ENCODE assay signal across 9 cellular contexts in the genomic region with DNA sequence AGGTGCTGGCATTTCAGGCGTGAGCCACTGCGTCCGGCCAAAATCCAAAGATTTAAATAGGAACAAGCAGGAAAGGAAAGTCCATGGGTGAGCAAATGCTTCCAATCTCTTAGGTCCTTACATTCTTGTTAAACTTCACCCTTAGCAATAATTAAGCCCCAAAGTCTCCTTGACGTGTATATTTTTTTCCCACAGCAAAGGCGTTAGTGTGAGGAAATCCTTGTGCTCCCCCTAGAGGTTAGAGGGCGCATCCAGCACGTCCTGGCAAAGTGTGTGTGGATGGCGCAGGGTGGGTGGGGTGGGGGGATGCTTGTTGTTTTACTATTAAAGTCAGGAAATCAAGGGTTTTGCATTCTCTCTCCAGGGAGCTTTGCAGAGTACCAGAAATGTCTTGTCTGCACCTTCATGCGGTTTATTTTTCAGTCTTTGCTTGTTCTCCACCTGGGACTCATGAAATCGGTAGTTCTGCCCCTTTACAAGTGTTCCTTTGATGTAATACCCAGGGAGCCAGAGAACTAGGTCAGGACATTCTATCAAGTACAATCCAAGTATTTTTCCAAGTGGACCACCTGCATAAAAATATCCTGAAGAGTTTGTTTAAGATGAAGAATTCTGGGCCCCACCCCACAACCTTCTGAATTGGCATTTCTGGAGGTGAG. TPM values are rescaled to one million over a fixed set of nuclear protein-coding genes. Genes with fewer than 3 reads are reported as not detected.
DNase-seq lines count a peak whose midpoint lies in the region; ATAC-seq, FAIRE-seq and TF ChIP-seq lines count a peak whose summit lies in the region.
"Had no signal": no experiment of that assay in that cellular context is flagged by ENCODE, and none has a peak within 500 bp of the region (broad histone marks: within the 10 kb centered on the region; RNA-seq: fewer than 3 reads in every experiment).

No MANE protein-coding gene starts in this region.

- H3K9ac ChIP-seq in DND-41 (ENCODE audit: low read depth, low read length) = no peak overlapping the region
- no peak overlapping the region for H3K9ac ChIP-seq in H1 (replicated peaks in 1 of 4; ENCODE audit: extremely low read depth in 1 of 4, low read depth in 3 of 4, low read length in 3 of 4)

- H3K9me3 ChIP-seq in DND-41 (ENCODE audit: insufficient read depth, low read length, severe bottlenecking) (no peaks in the 10 kb centered on the region), H1 (ENCODE audit: insufficient read depth in 2 of 2, low read depth in 1 of 2, low read length in 1 of 2) (no peaks in the 10 kb centered on the region)

- H3K14ac ChIP-seq in H1 (ENCODE audit: insufficient read length) = no peak overlapping the region

- H3K27me3 Mint-ChIP-seq in activated CD8-positive, alpha-beta T cell treated with anti-CD3 and anti-CD28 coated beads for 36 hours = no peaks in the 10 kb centered on the region
- H3K27me3 Mint-ChIP-seq in stimulated activated naive B cell treated with anti-CD40 and anti-IgM and Interleukin-4, amounts not matched to agents 10 μg/mL and 1 μg/mL and 100 μg/mL, for 72 hours = no peaks in the 10 kb centered on the region

- TF ChIP-seq CTCF in DND-41 (IDR thresholded peaks at IDR 0.05; ENCODE audit: borderline replicate concordance, extremely low read depth, low read length, poor library complexity, severe bottlenecking) = peak; percentile 79
- peak; percentile 57 for TF ChIP-seq CTCF in activated CD8-positive, alpha-beta T cell treated with anti-CD3 and anti-CD28 coated beads for 36 hours (IDR thresholded peaks at IDR 0.05)
- TF ChIP-seq CTCF in H1 (IDR thresholded peaks at IDR 0.05; ENCODE audit: control extremely low read depth in 1 of 3, insufficient read depth in 1 of 3, low read depth in 1 of 3, low read length in 3 of 3) = peak; percentile 62 to 81 (median 66)

- no peak overlapping the region for H3K18ac ChIP-seq in H1 (ENCODE audit: extremely low read depth, low read length)

- no peak overlapping the region for H2BK120ac ChIP-seq in H1 (replicated peaks; ENCODE audit: low read depth, low read length)

- H3K4me3 Mint-ChIP-seq in activated CD8-positive, alpha-beta T cell treated with anti-CD3 and anti-CD28 coated beads for 36 hours = no peak overlapping the region
- H3K4me3 Mint-ChIP-seq in stimulated activated naive B cell treated with anti-CD40 and anti-IgM and Interleukin-4, amounts not matched to agents 10 μg/mL and 1 μg/mL and 100 μg/mL, for 72 hours = no peak overlapping the region

- no peak overlapping the region for H2BK20ac ChIP-seq in H1 (ENCODE audit: low read length)

- no peak overlapping the region for H3K23ac ChIP-seq in H1 (ENCODE audit: insufficient read length)

- H3K79me1 ChIP-seq in H1 (ENCODE audit: low read depth, low read length) = no peaks in the 10 kb centered on the region

- no peaks in the 10 kb centered on the region for H3K36me3 Mint-ChIP-seq in activated CD8-positive, alpha-beta T cell treated with anti-CD3 and anti-CD28 coated beads for 36 hours (ENCODE audit: low read depth)
- no peaks in the 10 kb centered on the region for H3K36me3 Mint-ChIP-seq in stimulated activated naive B cell treated with anti-CD40 and anti-IgM and Interleukin-4, amounts not matched to agents 10 μg/mL and 1 μg/mL and 100 μg/mL, for 72 hours

- H4K91ac ChIP-seq in H1 (replicated peaks; ENCODE audit: insufficient read length, low read length) = no peak overlapping the region

- CTCF ChIA-PET in activated CD8-positive, alpha-beta T cell treated with anti-CD3 and anti-CD28 coated beads for 36 hours (lab: Charles Lee) = no interaction called here
- CTCF ChIA-PET in H1 (lab: Charles Lee; ENCODE audit: partially characterized antibody) = interaction anchor here (1.3 kb wide), 1 partner anchor 12 kb away, joined by 5 read pairs; no protein-coding TSS in a partner anchor

- intact Hi-C loops in activated CD8-positive, alpha-beta T cell treated with anti-CD3 and anti-CD28 coated beads for 36 hours (cut with micrococcal nuclease) = no loop called here

- no peak overlapping the region for H4K5ac ChIP-seq in H1 (ENCODE audit: insufficient read length, low read depth, low read length)

- H2AK5ac ChIP-seq in H1 (ENCODE audit: low read depth, low read length) = no peak overlapping the region

- no peak overlapping the region for H2BK15ac ChIP-seq in H1 (ENCODE audit: low read length)

- H3K27me3 ChIP-seq in DND-41 (ENCODE audit: insufficient read depth, low read length, poor library complexity) = no peaks in the 10 kb centered on the region
- no peaks in the 10 kb centered on the region for H3K27me3 ChIP-seq in H1 (replicated peaks in 1 of 4; ENCODE audit: control insufficient read depth in 3 of 4, extremely low read depth in 1 of 4, insufficient read depth in 3 of 4, low read length in 3 of 4)

- no peak overlapping the region for H2BK12ac ChIP-seq in H1 (ENCODE audit: low read depth, low read length)

- no peak overlapping the region for H2AFZ ChIP-seq in DND-41 (ENCODE audit: low read depth, low read length)
- H2AFZ ChIP-seq in H1 (ENCODE audit: low read length) = no peak overlapping the region

- TF ChIP-seq RAD21 in H1 (IDR thresholded peaks at IDR 0.05 in 1 of 2, conservative IDR thresholded peaks at IDR 0.05 in 1 of 2; ENCODE audit: low read depth in 2 of 2, low read length in 2 of 2) = peak; percentile 75 to 81

- H3K4ac ChIP-seq in H1 (replicated peaks; ENCODE audit: insufficient read length, low read depth, low read length) = no peak overlapping the region

- H3K27ac Mint-ChIP-seq in activated CD8-positive, alpha-beta T cell treated with anti-CD3 and anti-CD28 coated beads for 36 hours = no peak overlapping the region
- H3K27ac Mint-ChIP-seq in stimulated activated naive B cell treated with anti-CD40 and anti-IgM and Interleukin-4, amounts not matched to agents 10 μg/mL and 1 μg/mL and 100 μg/mL, for 72 hours = no peak overlapping the region

- no peaks in the 10 kb centered on the region for H3K36me3 ChIP-seq in DND-41 (ENCODE audit: insufficient read depth, low read length)
- no peaks in the 10 kb centered on the region for H3K36me3 ChIP-seq in H1 (ENCODE audit: control insufficient read depth in 2 of 4, insufficient read depth in 4 of 4, low read length in 3 of 4)

- H3K56ac ChIP-seq in H1 (replicated peaks; ENCODE audit: insufficient read length, low read depth, low read length) = no peak overlapping the region

- H3K23me2 ChIP-seq in H1 (ENCODE audit: low read depth, low read length) = no peaks in the 10 kb centered on the region

- H3K4me3 ChIP-seq in DND-41 (ENCODE audit: low read depth in 1 of 2, low read length in 2 of 2) (no peak overlapping the region), H1 (ENCODE audit: extremely low read depth in 1 of 4, insufficient read depth in 2 of 4, low read depth in 3 of 4, low read length in 4 of 4) (no peak overlapping the region)

- ATAC-seq in DND-41 (ENCODE audit: insufficient read depth, low read depth) (peak; percentile 98), HG03196 (IDR thresholded peaks at IDR 0.05; ENCODE audit: unreplicated experiment) (peak; percentile 67)
- peak; percentile 67 for ATAC-seq in activated CD8-positive, alpha-beta T cell treated with anti-CD3 and anti-CD28 coated beads for 36 hours
- peak; percentile 78 to 98 for ATAC-seq in stimulated activated naive B cell treated with anti-CD40 and anti-IgM and Interleukin-4, amounts not matched to agents 10 μg/mL and 1 μg/mL and 100 μg/mL, for 72 hours (replicated peaks)

- peak; percentile 70 for DNase-seq in DND-41
- DNase-seq in NCI-H774 (lab: John Stamatoyannopoulos, UW) = peak; percentile 66
- DNase-seq in activated CD8-positive, alpha-beta T cell treated with anti-CD3 and anti-CD28 coated beads for 36 hours = peak; percentile 57
- DNase-seq in H1 (ENCODE audit: low read depth in 1 of 2, low spot score in 2 of 2) = peak in 1 of 2 experiments; percentile 67
- peak; percentile 39 for DNase-seq in middle frontal gyrus (ENCODE audit: extremely low spot score, low spot score)
- DNase-seq in stimulated activated naive B cell treated with anti-CD40 and anti-IgM and Interleukin-4, amounts not matched to agents 10 μg/mL and 1 μg/mL and 100 μg/mL, for 72 hours = peak; percentile 37
- no peak for DNase-seq in mesenteric fat pad (ENCODE audit: low spot score)

- H3K79me2 ChIP-seq in DND-41 (ENCODE audit: insufficient read depth, low read length) = no peaks in the 10 kb centered on the region
- no peaks in the 10 kb centered on the region for H3K79me2 ChIP-seq in H1 (ENCODE audit: control insufficient read depth in 1 of 2, insufficient read depth in 2 of 2, low read length in 2 of 2)

- no peak overlapping the region for H2BK5ac ChIP-seq in H1 (ENCODE audit: low read depth, low read length)

- H4K8ac ChIP-seq in H1 (ENCODE audit: extremely low read depth, insufficient read depth, low read length) = no peak overlapping the region

- H3K4me1 ChIP-seq in DND-41 (ENCODE audit: insufficient read depth, low read length) = no peaks in the 10 kb centered on the region
- H3K4me1 ChIP-seq in H1 (replicated peaks in 1 of 4; ENCODE audit: control insufficient read depth in 3 of 4, insufficient read depth in 4 of 4, low read length in 3 of 4) = no peaks in the 10 kb centered on the region

- POLR2A ChIA-PET in activated CD8-positive, alpha-beta T cell treated with anti-CD3 and anti-CD28 coated beads for 36 hours (lab: Charles Lee) = interaction anchor here (0.7 kb wide), 1 partner anchor 15 kb away, joined by 3 read pairs; no protein-coding TSS in a partner anchor
- POLR2A ChIA-PET in H1 (lab: Charles Lee; ENCODE audit: partially characterized antibody) = no interaction called here

- H4K20me1 ChIP-seq in DND-41 (ENCODE audit: insufficient read depth, low read length) = no peaks in the 10 kb centered on the region
- H4K20me1 ChIP-seq in H1 (replicated peaks in 1 of 2; ENCODE audit: control insufficient read depth in 1 of 2, insufficient read depth in 2 of 2, low read length in 2 of 2) = no peaks in the 10 kb centered on the region

- no peaks in the 10 kb centered on the region for H3K9me3 Mint-ChIP-seq in activated CD8-positive, alpha-beta T cell treated with anti-CD3 and anti-CD28 coated beads for 36 hours
- no peaks in the 10 kb centered on the region for H3K9me3 Mint-ChIP-seq in stimulated activated naive B cell treated with anti-CD40 and anti-IgM and Interleukin-4, amounts not matched to agents 10 μg/mL and 1 μg/mL and 100 μg/mL, for 72 hours

- TF ChIP-seq POLR2A in H1 (IDR thresholded peaks at IDR 0.05; ENCODE audit: control extremely low read depth in 1 of 2, low read depth in 2 of 2, low read length in 2 of 2) = no peak

- TF ChIP-seq EP300 in H1 (IDR thresholded peaks at IDR 0.05; ENCODE audit: borderline replicate concordance in 1 of 2, low read depth in 2 of 2, low read length in 2 of 2) = no peak

- 41% methylated on average over 10 of the region's 10 CpGs; no CpG with 5 or more reads in 1 of the 2 experiments for WGBS in H1 (ENCODE audit: extremely low coverage in 1 of 2, insufficient coverage in 1 of 2, insufficient read length in 1 of 2, insufficient replicate concordance in 2 of 2, low coverage in 1 of 2, low lambda C conversion rate in 2 of 2, missing lambda C conversion rate in 1 of 2), 2 experiments

- H3K27ac ChIP-seq in DND-41 (ENCODE audit: low read length) (no peak overlapping the region), H1 (ENCODE audit: low read depth, low read length) (no peak overlapping the region)

- no peak overlapping the region for H3K4me2 ChIP-seq in DND-41 (ENCODE audit: insufficient read depth, low read length)
- H3K4me2 ChIP-seq in H1 (ENCODE audit: insufficient read depth in 1 of 2, low read depth in 2 of 2, low read length in 2 of 2) = no peak overlapping the region

- no peaks in the 10 kb centered on the region for H3K4me1 Mint-ChIP-seq in activated CD8-positive, alpha-beta T cell treated with anti-CD3 and anti-CD28 coated beads for 36 hours (ENCODE audit: low read depth)
- peaks cover 0 to 1% of the 10 kb centered on the region in 2 donors for H3K4me1 Mint-ChIP-seq in stimulated activated naive B cell treated with anti-CD40 and anti-IgM and Interleukin-4, amounts not matched to agents 10 μg/mL and 1 μg/mL and 100 μg/mL, for 72 hours

- FAIRE-seq in H1 (lab: Jason Lieb, UNC) = no peak
- FAIRE-seq: TTC549 had no signal

RNA-seq across cellular contexts. Expression of a gene that starts 22.2 kb away (rescaled TPM):
- total RNA-seq in activated CD8-positive, alpha-beta T cell treated with anti-CD3 and anti-CD28 coated beads for 36 hours = 10 to 100 TPM; 44.0 to 48.6 TPM
- total RNA-seq in H1 (2021; fragmentation: NEBNext Ultra II Directional; extraction: Animal tissue kit (Norgen Biotek cat#: 25700)) = 14.7 and 17.0 TPM in 2 replicates
- 9.3 and 9.4 TPM in 2 replicates for polyA plus RNA-seq in H1 (2011; rRNA removed)
- polyA plus RNA-seq in H1 (2011; cell fraction: cytosol; rRNA removed) = 8.1 TPM
- polyA plus RNA-seq in H1 (2011; cell fraction: nucleus; rRNA removed) = 19.1 TPM
- 5.8 to 12.7 TPM (median 7.6 TPM) in 4 replicates for polyA plus RNA-seq in H1 (2012, experiment 1 of 2)
- polyA plus RNA-seq in H1 (2012, experiment 2 of 2) = 0.56 TPM
- polyA plus RNA-seq in H1 (2013, experiment 1 of 2) = 9.2 TPM
- 8.8 TPM for polyA plus RNA-seq in H1 (2013, experiment 2 of 2)
- polyA minus RNA-seq in H1 (2011; rRNA and poly(A)+ RNA removed) = 20.1 and 25.8 TPM in 2 replicates
- polyA minus RNA-seq in H1 (2011; cell fraction: cytosol; rRNA and poly(A)+ RNA removed) = 9.8 TPM
- 29.1 TPM for polyA minus RNA-seq in H1 (2011; cell fraction: nucleus; rRNA and poly(A)+ RNA removed)
- total RNA-seq in mesenteric fat pad = 66.2 TPM
